ENCODE assay signal across 1 cellular context in the genomic region with DNA sequence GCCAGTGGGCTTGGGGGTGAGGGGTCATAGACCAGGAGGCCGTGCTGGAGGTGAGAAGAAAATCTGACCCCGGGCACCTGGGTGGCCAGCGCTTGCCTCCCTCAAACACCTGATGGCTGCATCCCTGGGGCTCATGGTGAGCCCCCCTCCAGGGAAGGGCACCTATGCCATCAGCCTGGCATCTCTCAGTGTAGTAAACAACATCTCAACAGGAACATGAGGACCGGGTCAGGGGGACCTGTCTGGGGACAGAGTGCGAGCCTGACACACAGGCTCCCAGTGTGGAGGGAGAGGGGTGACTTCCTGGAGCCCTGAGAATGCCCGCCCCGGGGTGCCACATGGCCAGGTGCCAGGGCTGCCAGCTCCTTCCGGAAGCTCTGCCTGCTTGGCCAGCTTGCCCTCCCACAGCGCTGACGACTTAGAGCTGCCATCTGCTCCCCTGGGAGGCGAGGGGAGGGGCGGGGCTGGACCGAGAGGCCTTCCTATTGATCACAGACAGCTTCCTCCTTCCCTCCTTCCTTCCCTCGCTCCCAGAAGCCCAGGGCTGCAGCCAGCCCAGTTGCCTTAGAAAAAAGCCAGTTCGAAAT.
TF ChIP-seq lines count a peak whose summit lies in the region.

No MANE protein-coding gene starts in this region.

TF ChIP-seq in endothelial cell of umbilical vein, 7 proteins besides CTCF, POLR2A, EP300 and RAD21:
- TF ChIP-seq GATA2 (IDR thresholded peaks at IDR 0.05; ENCODE audit: insufficient read depth, insufficient read length, low read depth, low read length) (no peak), MAX (IDR thresholded peaks at IDR 0.05; ENCODE audit: insufficient read depth, insufficient read length) (no peak), POLR2AphosphoS5 (IDR thresholded peaks at IDR 0.05; ENCODE audit: insufficient read depth, low read depth, low read length) (no peak), JUN (IDR thresholded peaks at IDR 0.05; ENCODE audit: borderline replicate concordance, insufficient read depth, insufficient read length, low read depth) (no peak), EZH2 (IDR thresholded peaks at IDR 0.05; ENCODE audit: borderline replicate concordance, low read depth, low read length, severe bottlenecking) (no peak), MYC (IDR thresholded peaks at IDR 0.05; ENCODE audit: low read depth, low read length) (no peak), FOS (IDR thresholded peaks at IDR 0.05; ENCODE audit: borderline replicate concordance, insufficient read depth, low read length) (no peak)
